Comparison of ENCODE assay signal across 12 cellular contexts in genomic region chr16:67234180-67234597, GRCh38. TPM values are rescaled to one million over a fixed set of nuclear protein-coding genes. Genes with fewer than 3 reads are reported as not detected.
DNase-seq lines count a peak whose midpoint lies in the region; ATAC-seq, FAIRE-seq and TF ChIP-seq lines count a peak whose summit lies in the region.
"Had no signal": no experiment of that assay in that cellular context is flagged by ENCODE, and none has a peak within 500 bp of the region (broad histone marks: within the 10 kb centered on the region; RNA-seq: fewer than 3 reads in every experiment).

No MANE protein-coding gene starts in this region.

- no peaks in the 10 kb centered on the region for H3K27me3 ChIP-seq in HepG2 (ENCODE audit: control insufficient read depth in 1 of 2, insufficient read depth in 2 of 2, low read length in 2 of 2)
- no peaks in the 10 kb centered on the region for H3K27me3 ChIP-seq in right lobe of liver
- no peaks in the 10 kb centered on the region for H3K27me3 ChIP-seq in astrocyte (ENCODE audit: insufficient read depth, low read length)

- in situ Hi-C loops in HepG2 (cut with HindIII; ENCODE audit: extremely low pct_ligation_motif_present, low pct_unique_long_range_greater_than_20kb): no loop called here

- WGBS in HepG2 (ENCODE audit: low lambda C conversion rate): 89% methylated on average over 9 of the region's 10 CpGs
- no CpG with 5 or more reads among the region's 10 CpGs for WGBS in right lobe of liver (ENCODE audit: insufficient coverage, low coverage, low lambda C conversion rate, missing lambda C conversion rate)

- TF ChIP-seq POLR2A in HepG2 (IDR thresholded peaks at IDR 0.05; ENCODE audit: insufficient read depth in 1 of 2, low read depth in 2 of 2, low read length in 2 of 2): no peak
- no peak for TF ChIP-seq POLR2A in right lobe of liver (IDR thresholded peaks at IDR 0.05)

- intact Hi-C loops in HepG2 (cut with micrococcal nuclease; ENCODE audit: unreplicated experiment): no loop called here
- intact Hi-C loops in right lobe of liver (cut with DNase I): loop anchor here in 1 of 2 donors (5.0 kb wide), 1 partner anchor 37 kb away; the partner anchor contains the start of gene ELMO3

- H3K4me2 ChIP-seq in HepG2 (ENCODE audit: low read depth, low read length) (no peak overlapping the region), astrocyte (ENCODE audit: low read length) (no peak overlapping the region)

- H3K4me3 ChIP-seq in HepG2 (replicated peaks in 1 of 3; ENCODE audit: insufficient read depth in 1 of 3, low read depth in 2 of 3, low read length in 3 of 3) (no peak overlapping the region), right lobe of liver (no peak overlapping the region), astrocyte (ENCODE audit: insufficient read depth, low read depth, low read length) (no peak overlapping the region)

- H3K9me3 ChIP-seq in HepG2 (ENCODE audit: low read length): no peaks in the 10 kb centered on the region
- H3K9me3 ChIP-seq in right lobe of liver: no peaks in the 10 kb centered on the region
- no peaks in the 10 kb centered on the region for H3K9me3 ChIP-seq in astrocyte (ENCODE audit: insufficient read depth, low read depth, low read length)

- peaks cover 33% of the 10 kb centered on the region for H3K36me3 Mint-ChIP-seq in astrocyte (ENCODE audit: low read depth, unreplicated experiment)

- H3K27ac Mint-ChIP-seq in astrocyte (ENCODE audit: unreplicated experiment): peak overlapping the region; percentile 75

- no peak overlapping the region for H3K4me3 Mint-ChIP-seq in astrocyte (ENCODE audit: unreplicated experiment)
- H3K4me3 Mint-ChIP-seq: CD4-positive, CD25-positive, alpha-beta regulatory T cell had no signal

- no peaks in the 10 kb centered on the region for H3K4me1 ChIP-seq in HepG2 (ENCODE audit: insufficient read depth, low read length)
- H3K4me1 ChIP-seq in right lobe of liver: peaks cover 0 to 5% (median 0%) of the 10 kb centered on the region in 4 donors
- H3K4me1 ChIP-seq in astrocyte (ENCODE audit: insufficient read depth, low read length): no peaks in the 10 kb centered on the region

- H3K27me3 Mint-ChIP-seq in astrocyte (ENCODE audit: low read depth, unreplicated experiment): no peaks in the 10 kb centered on the region
- H3K27me3 Mint-ChIP-seq: CD4-positive, CD25-positive, alpha-beta regulatory T cell had no signal

- no peaks in the 10 kb centered on the region for H3K9me3 Mint-ChIP-seq in astrocyte (ENCODE audit: unreplicated experiment)

- no peak for DNase-seq in HepG2 (ENCODE audit: low spot score)
- DNase-seq in right lobe of liver: no peak
- DNase-seq in astrocyte (ENCODE audit: low read depth): no peak
- no peak for DNase-seq in OCI-M2 (lab: John Stamatoyannopoulos, UW; ENCODE audit: unreplicated experiment)
- DNase-seq in activated CD4-positive, alpha-beta T cell treated with anti-CD3 and anti-CD28 coated beads, Interleukin-2, amount 50 U/mL, for 1 hour: no peak
- DNase-seq: CD4-positive, CD25-positive, alpha-beta regulatory T cell; Karpas-422; NCI-H187 treated with DMSO at 0.1 percent for 48 hours; NCI-H446; SHP77 had no signal

- H3K27ac ChIP-seq in HepG2 (ENCODE audit: extremely low read length, insufficient read depth, low read length) (no peak overlapping the region), right lobe of liver (no peak overlapping the region), astrocyte (ENCODE audit: low read depth, low read length) (no peak overlapping the region)

- H2AFZ ChIP-seq in HepG2 (ENCODE audit: low read length): no peak overlapping the region
- no peak overlapping the region for H2AFZ ChIP-seq in astrocyte (ENCODE audit: low read depth, low read length)

- POLR2A ChIA-PET in HepG2 (lab: Yijun Ruan, JAX): interaction anchor here (0.6 to 4.9 kb wide), 2 partner anchors 13 to 22 kb away, joined by 3 to 24 read pairs; partner anchors contain the start of genes FHOD1 and SLC9A5

- BruUV-seq in HepG2 (replicated peaks; lab: Mats Ljungman, UMichigan): no TSS peak

- H3K79me2 ChIP-seq in HepG2 (ENCODE audit: insufficient read depth, low read length) (no peaks in the 10 kb centered on the region), astrocyte (ENCODE audit: insufficient read depth, low read length) (peaks cover 25% of the 10 kb centered on the region)

- CTCF ChIA-PET in HepG2 (lab: Yijun Ruan, JAX; ENCODE audit: low intra/inter-chr PET ratio, low total read pairs): no interaction called here

- no peak overlapping the region for H3K9ac ChIP-seq in HepG2 (ENCODE audit: insufficient read depth, low read depth, low read length)
- H3K9ac ChIP-seq in astrocyte (ENCODE audit: low read length): no peak overlapping the region

- no peak for TF ChIP-seq EP300 in HepG2 (IDR thresholded peaks at IDR 0.05; ENCODE audit: low read depth in 2 of 2, low read length in 2 of 2)
- TF ChIP-seq EP300 in HepG2 (CRISPR knock-in tag; IDR thresholded peaks at IDR 0.05; ENCODE audit: borderline replicate concordance): no peak

- H3K36me3 ChIP-seq in HepG2 (replicated peaks in 1 of 2; ENCODE audit: control insufficient read depth in 1 of 2, insufficient read depth in 2 of 2, low read length in 2 of 2): peaks cover 47 to 64% of the 10 kb centered on the region in 2 experiments
- H3K36me3 ChIP-seq in right lobe of liver: peaks cover 0 to 21% (median 0%) of the 10 kb centered on the region in 4 donors
- H3K36me3 ChIP-seq in astrocyte (ENCODE audit: insufficient read depth, low read length): peaks cover 42% of the 10 kb centered on the region

- FAIRE-seq in HepG2 (lab: Jason Lieb, UNC) (no peak), astrocyte (lab: Jason Lieb, UNC) (no peak)
- FAIRE-seq: D721Med had no signal

- no peak for TF ChIP-seq RAD21 in HepG2 (CRISPR knock-in tag; IDR thresholded peaks at IDR 0.05)

- peaks cover 7% of the 10 kb centered on the region for H3K4me1 Mint-ChIP-seq in astrocyte (ENCODE audit: low read depth, unreplicated experiment)

- H4K20me1 ChIP-seq in HepG2 (ENCODE audit: insufficient read depth, low read length): no peaks in the 10 kb centered on the region
- H4K20me1 ChIP-seq in astrocyte (ENCODE audit: insufficient read depth, low read length): peaks cover 16% of the 10 kb centered on the region

- ATAC-seq in HepG2: peak; percentile 2; the same call in 1 of the 3 replicates
- no peak for ATAC-seq in right lobe of liver
- ATAC-seq: SK-N-SH treated with all-trans-retinoic acid at 6 μM for 48 hours had no signal

- TF ChIP-seq CTCF in HepG2 (CRISPR knock-in tag; IDR thresholded peaks at IDR 0.05) (no peak), right lobe of liver (IDR thresholded peaks at IDR 0.05) (no peak), astrocyte (IDR thresholded peaks at IDR 0.05; ENCODE audit: insufficient read depth, low read depth, low read length) (no peak)

RNA-seq across cellular contexts. Expression of gene TMEM208, which starts 7.3 kb away (rescaled TPM):
- total RNA-seq in HepG2 (2016; rRNA removed; fragmentation: Illumina TruSeq; extraction: Trizol) (50.6 and 72.9 TPM in 2 replicates), right lobe of liver (10 to 100 TPM; 32.6 to 58.7 (median 40.5) TPM), astrocyte (47.5 and 51.6 TPM in 2 replicates)
- total RNA-seq in HepG2 (2016; cell fraction: cytosol; rRNA removed; fragmentation: Illumina TruSeq; extraction: Trizol; ENCODE audit: low read depth): 46.7 and 49.0 TPM in 2 replicates
- 52.7 and 71.2 TPM in 2 replicates for total RNA-seq in HepG2 (2016; cell fraction: insoluble cytoplasmic fraction; rRNA removed; fragmentation: Illumina TruSeq; extraction: Trizol)
- total RNA-seq in HepG2 (2016; cell fraction: membrane; rRNA removed; fragmentation: Illumina TruSeq; extraction: Trizol): 48.8 and 62.4 TPM in 2 replicates
- 57.5 and 64.0 TPM in 2 replicates for total RNA-seq in HepG2 (2016; cell fraction: nucleus; rRNA removed; fragmentation: Illumina TruSeq; extraction: Trizol)
- polyA plus RNA-seq in HepG2 (2011; rRNA removed): 58.8 and 66.9 TPM in 2 replicates
- 86.4 and 95.7 TPM in 2 replicates for polyA plus RNA-seq in HepG2 (2011; cell fraction: cytosol; rRNA removed)
- polyA plus RNA-seq in HepG2 (2011; cell fraction: nucleus; rRNA removed): 60.0 and 64.8 TPM in 2 replicates
- 38.6 and 40.1 TPM in 2 replicates for polyA plus RNA-seq in HepG2 (2012)
- 47.9 and 51.3 TPM in 2 replicates for polyA plus RNA-seq in HepG2 (2016; cell fraction: cytosol; fragmentation: Illumina TruSeq; extraction: Trizol; ENCODE audit: low read depth)
- 53.9 and 64.3 TPM in 2 replicates for polyA plus RNA-seq in HepG2 (2016; cell fraction: insoluble cytoplasmic fraction; fragmentation: Illumina TruSeq; extraction: Trizol; ENCODE audit: low read depth)
- polyA plus RNA-seq in HepG2 (2016; cell fraction: membrane; fragmentation: Illumina TruSeq; extraction: Trizol; ENCODE audit: low read depth): 49.5 and 59.3 TPM in 2 replicates
- polyA plus RNA-seq in HepG2 (2016; cell fraction: nucleus; fragmentation: Illumina TruSeq; extraction: Trizol; ENCODE audit: insufficient read depth, low read depth): 92.5 and 95.8 TPM in 2 replicates
- 76.4 and 93.1 TPM in 2 replicates for polyA minus RNA-seq in HepG2 (2011; rRNA and poly(A)+ RNA removed; ENCODE audit: low replicate concordance)
- 16.8 and 20.6 TPM in 2 replicates for polyA minus RNA-seq in HepG2 (2011; cell fraction: cytosol; rRNA and poly(A)+ RNA removed)
- 58.8 and 60.5 TPM in 2 replicates for polyA minus RNA-seq in HepG2 (2011; cell fraction: nucleus; rRNA and poly(A)+ RNA removed)

RNA-seq across cellular contexts. Expression of gene FHOD1, which starts 13.1 kb away (rescaled TPM):
- total RNA-seq in HepG2 (2016; rRNA removed; fragmentation: Illumina TruSeq; extraction: Trizol) (10.9 and 20.8 TPM in 2 replicates), right lobe of liver (1 to 10 TPM; 2.3 to 9.6 (median 3.5) TPM), astrocyte (38.1 and 40.5 TPM in 2 replicates)
- total RNA-seq in HepG2 (2016; cell fraction: cytosol; rRNA removed; fragmentation: Illumina TruSeq; extraction: Trizol; ENCODE audit: low read depth): 5.1 and 5.8 TPM in 2 replicates
- 8.4 and 24.4 TPM in 2 replicates for total RNA-seq in HepG2 (2016; cell fraction: insoluble cytoplasmic fraction; rRNA removed; fragmentation: Illumina TruSeq; extraction: Trizol)
- total RNA-seq in HepG2 (2016; cell fraction: membrane; rRNA removed; fragmentation: Illumina TruSeq; extraction: Trizol): 8.8 and 9.7 TPM in 2 replicates
- total RNA-seq in HepG2 (2016; cell fraction: nucleus; rRNA removed; fragmentation: Illumina TruSeq; extraction: Trizol): 34.0 and 35.5 TPM in 2 replicates
- 15.0 and 20.0 TPM in 2 replicates for polyA plus RNA-seq in HepG2 (2011; rRNA removed)
- polyA plus RNA-seq in HepG2 (2011; cell fraction: cytosol; rRNA removed): 3.6 and 6.2 TPM in 2 replicates
- 111 and 166 TPM in 2 replicates for polyA plus RNA-seq in HepG2 (2011; cell fraction: nucleus; rRNA removed)
- 18.8 and 19.0 TPM in 2 replicates for polyA plus RNA-seq in HepG2 (2012)
- 3.2 and 3.7 TPM in 2 replicates for polyA plus RNA-seq in HepG2 (2016; cell fraction: cytosol; fragmentation: Illumina TruSeq; extraction: Trizol; ENCODE audit: low read depth)
- polyA plus RNA-seq in HepG2 (2016; cell fraction: insoluble cytoplasmic fraction; fragmentation: Illumina TruSeq; extraction: Trizol; ENCODE audit: low read depth): 8.1 and 13.0 TPM in 2 replicates
- polyA plus RNA-seq in HepG2 (2016; cell fraction: membrane; fragmentation: Illumina TruSeq; extraction: Trizol; ENCODE audit: low read depth): 6.7 and 6.9 TPM in 2 replicates
- 97.6 and 114 TPM in 2 replicates for polyA plus RNA-seq in HepG2 (2016; cell fraction: nucleus; fragmentation: Illumina TruSeq; extraction: Trizol; ENCODE audit: insufficient read depth, low read depth)
- 13.4 and 16.3 TPM in 2 replicates for polyA minus RNA-seq in HepG2 (2011; rRNA and poly(A)+ RNA removed; ENCODE audit: low replicate concordance)
- 7.6 and 12.0 TPM in 2 replicates for polyA minus RNA-seq in HepG2 (2011; cell fraction: cytosol; rRNA and poly(A)+ RNA removed)
- polyA minus RNA-seq in HepG2 (2011; cell fraction: nucleus; rRNA and poly(A)+ RNA removed): 15.7 and 16.7 TPM in 2 replicates

RNA-seq across cellular contexts. Expression of gene SLC9A5, which starts 14.6 kb away (rescaled TPM):
- total RNA-seq in HepG2 (2016; rRNA removed; fragmentation: Illumina TruSeq; extraction: Trizol) (0.15 and 0.58 TPM in 2 replicates), right lobe of liver (under 1 TPM; 0.06 to 0.53 (median 0.15) TPM), astrocyte (2.4 and 2.5 TPM in 2 replicates)
- 0.26 and 0.71 TPM in 2 replicates for total RNA-seq in HepG2 (2016; cell fraction: cytosol; rRNA removed; fragmentation: Illumina TruSeq; extraction: Trizol; ENCODE audit: low read depth)
- 0.13 and 0.69 TPM in 2 replicates for total RNA-seq in HepG2 (2016; cell fraction: insoluble cytoplasmic fraction; rRNA removed; fragmentation: Illumina TruSeq; extraction: Trizol)
- total RNA-seq in HepG2 (2016; cell fraction: membrane; rRNA removed; fragmentation: Illumina TruSeq; extraction: Trizol): 0.21 and 0.46 TPM in 2 replicates
- 0.81 and 1.1 TPM in 2 replicates for total RNA-seq in HepG2 (2016; cell fraction: nucleus; rRNA removed; fragmentation: Illumina TruSeq; extraction: Trizol)
- polyA plus RNA-seq in HepG2 (2011; rRNA removed): 1.4 and 1.5 TPM in 2 replicates
- 0.54 and 0.66 TPM in 2 replicates for polyA plus RNA-seq in HepG2 (2011; cell fraction: cytosol; rRNA removed)
- 11.5 and 16.1 TPM in 2 replicates for polyA plus RNA-seq in HepG2 (2011; cell fraction: nucleus; rRNA removed)
- 0.86 and 0.88 TPM in 2 replicates for polyA plus RNA-seq in HepG2 (2012)
- polyA plus RNA-seq in HepG2 (2016; cell fraction: cytosol; fragmentation: Illumina TruSeq; extraction: Trizol; ENCODE audit: low read depth): 0.06 and 0.33 TPM in 2 replicates
- polyA plus RNA-seq in HepG2 (2016; cell fraction: insoluble cytoplasmic fraction; fragmentation: Illumina TruSeq; extraction: Trizol; ENCODE audit: low read depth): 0.11 and 0.30 TPM in 2 replicates
- 0.14 and 0.19 TPM in 2 replicates for polyA plus RNA-seq in HepG2 (2016; cell fraction: membrane; fragmentation: Illumina TruSeq; extraction: Trizol; ENCODE audit: low read depth)
- 1.8 and 2.8 TPM in 2 replicates for polyA plus RNA-seq in HepG2 (2016; cell fraction: nucleus; fragmentation: Illumina TruSeq; extraction: Trizol; ENCODE audit: insufficient read depth, low read depth)
- 0.80 and 1.8 TPM in 2 replicates for polyA minus RNA-seq in HepG2 (2011; rRNA and poly(A)+ RNA removed; ENCODE audit: low replicate concordance)
- polyA minus RNA-seq in HepG2 (2011; cell fraction: cytosol; rRNA and poly(A)+ RNA removed): 0.20 TPM in 1 of 2 replicates, not detected in the other
- polyA minus RNA-seq in HepG2 (2011; cell fraction: nucleus; rRNA and poly(A)+ RNA removed): 1.7 and 2.5 TPM in 2 replicates
- polyA plus RNA-seq: CD4-positive, CD25-positive, alpha-beta regulatory T cell had no signal

RNA-seq across cellular contexts. Expression of gene ELMO3, which starts 35.3 kb away (rescaled TPM):
- total RNA-seq in HepG2 (2016; rRNA removed; fragmentation: Illumina TruSeq; extraction: Trizol): 0.58 and 2.6 TPM in 2 replicates
- total RNA-seq in HepG2 (2016; cell fraction: cytosol; rRNA removed; fragmentation: Illumina TruSeq; extraction: Trizol; ENCODE audit: low read depth): 0.61 and 0.97 TPM in 2 replicates
- total RNA-seq in HepG2 (2016; cell fraction: insoluble cytoplasmic fraction; rRNA removed; fragmentation: Illumina TruSeq; extraction: Trizol): 0.46 and 2.4 TPM in 2 replicates
- 1.1 and 1.3 TPM in 2 replicates for total RNA-seq in HepG2 (2016; cell fraction: membrane; rRNA removed; fragmentation: Illumina TruSeq; extraction: Trizol)
- total RNA-seq in HepG2 (2016; cell fraction: nucleus; rRNA removed; fragmentation: Illumina TruSeq; extraction: Trizol): 5.3 and 6.4 TPM in 2 replicates
- polyA plus RNA-seq in HepG2 (2011; rRNA removed): 4.0 and 5.7 TPM in 2 replicates
- 1.1 and 2.2 TPM in 2 replicates for polyA plus RNA-seq in HepG2 (2011; cell fraction: cytosol; rRNA removed)
- polyA plus RNA-seq in HepG2 (2011; cell fraction: nucleus; rRNA removed): 45.0 and 50.5 TPM in 2 replicates
- 2.3 and 4.2 TPM in 2 replicates for polyA plus RNA-seq in HepG2 (2012)
- 1.5 TPM in 2 replicates for polyA plus RNA-seq in HepG2 (2016; cell fraction: cytosol; fragmentation: Illumina TruSeq; extraction: Trizol; ENCODE audit: low read depth)
- 0.64 and 0.70 TPM in 2 replicates for polyA plus RNA-seq in HepG2 (2016; cell fraction: insoluble cytoplasmic fraction; fragmentation: Illumina TruSeq; extraction: Trizol; ENCODE audit: low read depth)
- 1.5 and 1.8 TPM in 2 replicates for polyA plus RNA-seq in HepG2 (2016; cell fraction: membrane; fragmentation: Illumina TruSeq; extraction: Trizol; ENCODE audit: low read depth)
- polyA plus RNA-seq in HepG2 (2016; cell fraction: nucleus; fragmentation: Illumina TruSeq; extraction: Trizol; ENCODE audit: insufficient read depth, low read depth): 15.0 and 18.4 TPM in 2 replicates
- 2.2 and 4.9 TPM in 2 replicates for polyA minus RNA-seq in HepG2 (2011; rRNA and poly(A)+ RNA removed; ENCODE audit: low replicate concordance)
- polyA minus RNA-seq in HepG2 (2011; cell fraction: cytosol; rRNA and poly(A)+ RNA removed): 0.62 TPM in 1 of 2 replicates, not detected in the other
- 3.5 and 6.0 TPM in 2 replicates for polyA minus RNA-seq in HepG2 (2011; cell fraction: nucleus; rRNA and poly(A)+ RNA removed)
- total RNA-seq in right lobe of liver: 1 to 10 TPM; 1.8 to 8.0 (median 4.6) TPM
- 1.2 and 1.4 TPM in 2 replicates for total RNA-seq in astrocyte

RNA-seq across cellular contexts. Expression of gene E2F4, which starts 42.2 kb away (rescaled TPM):
- total RNA-seq in HepG2 (2016; rRNA removed; fragmentation: Illumina TruSeq; extraction: Trizol): 73.7 and 84.8 TPM in 2 replicates
- total RNA-seq in HepG2 (2016; cell fraction: cytosol; rRNA removed; fragmentation: Illumina TruSeq; extraction: Trizol; ENCODE audit: low read depth): 111 and 122 TPM in 2 replicates
- 66.9 and 81.3 TPM in 2 replicates for total RNA-seq in HepG2 (2016; cell fraction: insoluble cytoplasmic fraction; rRNA removed; fragmentation: Illumina TruSeq; extraction: Trizol)
- total RNA-seq in HepG2 (2016; cell fraction: membrane; rRNA removed; fragmentation: Illumina TruSeq; extraction: Trizol): 156 and 162 TPM in 2 replicates
- 71.5 and 85.9 TPM in 2 replicates for total RNA-seq in HepG2 (2016; cell fraction: nucleus; rRNA removed; fragmentation: Illumina TruSeq; extraction: Trizol)
- 91.2 and 106 TPM in 2 replicates for polyA plus RNA-seq in HepG2 (2011; rRNA removed)
- polyA plus RNA-seq in HepG2 (2011; cell fraction: cytosol; rRNA removed): 63.8 and 83.4 TPM in 2 replicates
- 329 and 348 TPM in 2 replicates for polyA plus RNA-seq in HepG2 (2011; cell fraction: nucleus; rRNA removed)
- 45.8 and 56.9 TPM in 2 replicates for polyA plus RNA-seq in HepG2 (2012)
- 109 and 110 TPM in 2 replicates for polyA plus RNA-seq in HepG2 (2016; cell fraction: cytosol; fragmentation: Illumina TruSeq; extraction: Trizol; ENCODE audit: low read depth)
- 72.0 and 83.6 TPM in 2 replicates for polyA plus RNA-seq in HepG2 (2016; cell fraction: insoluble cytoplasmic fraction; fragmentation: Illumina TruSeq; extraction: Trizol; ENCODE audit: low read depth)
- polyA plus RNA-seq in HepG2 (2016; cell fraction: membrane; fragmentation: Illumina TruSeq; extraction: Trizol; ENCODE audit: low read depth): 149 and 153 TPM in 2 replicates
- polyA plus RNA-seq in HepG2 (2016; cell fraction: nucleus; fragmentation: Illumina TruSeq; extraction: Trizol; ENCODE audit: insufficient read depth, low read depth): 186 TPM in 2 replicates
- polyA minus RNA-seq in HepG2 (2011; rRNA and poly(A)+ RNA removed; ENCODE audit: low replicate concordance): 122 and 150 TPM in 2 replicates
- 32.3 and 33.8 TPM in 2 replicates for polyA minus RNA-seq in HepG2 (2011; cell fraction: cytosol; rRNA and poly(A)+ RNA removed)
- 77.0 and 99.3 TPM in 2 replicates for polyA minus RNA-seq in HepG2 (2011; cell fraction: nucleus; rRNA and poly(A)+ RNA removed)
- total RNA-seq in right lobe of liver: 10 to 100 TPM; 14.4 to 36.4 (median 22.4) TPM
- total RNA-seq in astrocyte: 44.7 and 51.2 TPM in 2 replicates
